8 cellular contexts compared by ENCODE assay signal in genomic region chr5:321233-321725, GRCh38. TPM values are rescaled to one million over a fixed set of nuclear protein-coding genes. Genes with fewer than 3 reads are reported as not detected.
DNase-seq lines count a peak whose midpoint lies in the region; ATAC-seq and TF ChIP-seq lines count a peak whose summit lies in the region.

Gene AHRR, plus strand, starts transcription at chr5:321714. Its CDS starts 22,189 bp downstream, at chr5:343903.

- peak; percentile 21 to 45 (median 31); a peak in 3 of 6 replicates for TF ChIP-seq CTCF in HCT116 (IDR thresholded peaks at IDR 0.05 in 2 of 3, conservative IDR thresholded peaks at IDR 0.05 in 1 of 3; ENCODE audit: borderline replicate concordance in 1 of 3, insufficient read depth in 1 of 3, low read depth in 2 of 3, low read length in 2 of 3)
- TF ChIP-seq CTCF in esophagus squamous epithelium (IDR thresholded peaks at IDR 0.05): peak in 4 of 6 experiments; percentile 17 to 50 (median 23)

- peaks cover 15% of the 10 kb centered on the region for H3K36me3 Mint-ChIP-seq in activated CD4-positive, alpha-beta memory T cell treated with anti-CD3 and anti-CD28 coated beads for 36 hours
- H3K36me3 Mint-ChIP-seq in naive B cell: peaks cover 0 to 11% of the 10 kb centered on the region in 2 donors

- H3K9ac ChIP-seq in HCT116 (ENCODE audit: low read length): peak within 1 kb of the TSS; percentile 72

- peak; percentile 19; the same call in 1 of the 2 replicates for TF ChIP-seq RAD21 in HCT116 (IDR thresholded peaks at IDR 0.05; ENCODE audit: low read depth)

- H3K27me3 Mint-ChIP-seq in activated CD4-positive, alpha-beta memory T cell treated with anti-CD3 and anti-CD28 coated beads for 36 hours: peaks cover 30% of the 10 kb centered on the region
- peaks cover 20 to 51% (median 33%) of the 10 kb centered on the region in 3 donors for H3K27me3 Mint-ChIP-seq in naive B cell

- H3K9me3 ChIP-seq in HCT116 (ENCODE audit: control insufficient read depth in 1 of 2, insufficient read depth in 1 of 2, low read depth in 1 of 2, low read length in 2 of 2) (no peaks in the 10 kb centered on the region), esophagus squamous epithelium (no peaks in the 10 kb centered on the region)

- no peaks in the 10 kb centered on the region for H3K9me3 Mint-ChIP-seq in activated CD4-positive, alpha-beta memory T cell treated with anti-CD3 and anti-CD28 coated beads for 36 hours
- H3K9me3 Mint-ChIP-seq in naive B cell: no peaks in the 10 kb centered on the region

- H3K27me3 ChIP-seq in HCT116 (ENCODE audit: insufficient read depth, low read length) (no peaks in the 10 kb centered on the region), esophagus squamous epithelium (peaks cover 8 to 80% (median 14%) of the 10 kb centered on the region in 4 donors)

- H3K4me1 Mint-ChIP-seq in activated CD4-positive, alpha-beta memory T cell treated with anti-CD3 and anti-CD28 coated beads for 36 hours (ENCODE audit: low read depth): peaks cover 9% of the 10 kb centered on the region
- peaks cover 8 to 26% (median 20%) of the 10 kb centered on the region in 3 donors for H3K4me1 Mint-ChIP-seq in naive B cell

- POLR2A ChIA-PET in HCT116 (lab: Charles Lee): no interaction called here
- POLR2A ChIA-PET in activated CD4-positive, alpha-beta memory T cell treated with anti-CD3 and anti-CD28 coated beads for 36 hours (lab: Charles Lee): interaction anchor here (1.3 to 1.4 kb wide), 2 partner anchors 47 to 50 kb away, joined by 3 to 4 read pairs; partner anchors contain the start of gene PDCD6

- peak within 1 kb of the TSS; percentile 81 for H3K4me2 ChIP-seq in HCT116 (ENCODE audit: low read length)

- H3K79me2 ChIP-seq in HCT116 (ENCODE audit: insufficient read depth, low read length): no peaks in the 10 kb centered on the region

- H2AFZ ChIP-seq in HCT116 (ENCODE audit: low read depth, low read length, poor library complexity, severe bottlenecking): no peak within 1 kb of the TSS

- 0% methylated on average over 1 to 2 of the region's 51 CpGs for WGBS in esophagus squamous epithelium, 2 donors

- H3K4me3 ChIP-seq in HCT116 (replicated peaks in 1 of 2; ENCODE audit: low read depth in 1 of 2, low read length in 2 of 2) (peak within 1 kb of the TSS; percentile 39 to 60), esophagus squamous epithelium (peak within 1 kb of the TSS; percentile 36 to 73 (median 48))

- H3K36me3 ChIP-seq in HCT116 (ENCODE audit: control insufficient read depth in 1 of 2, insufficient read depth in 2 of 2, low read length in 2 of 2) (no peaks in the 10 kb centered on the region), esophagus squamous epithelium (peaks cover 0 to 11% (median 4%) of the 10 kb centered on the region in 3 donors)

- H3K4me1 ChIP-seq in HCT116 (ENCODE audit: control insufficient read depth in 1 of 2, insufficient read depth in 2 of 2, low read length in 2 of 2) (peaks cover 17 to 58% of the 10 kb centered on the region in 2 experiments), esophagus squamous epithelium (peaks cover 18 to 47% (median 18%) of the 10 kb centered on the region in 3 donors)

- BruUV-seq in HCT116 (replicated peaks; lab: Mats Ljungman, UMichigan): no TSS peak

- peak; percentile 70 for ATAC-seq in HCT116
- peak; percentile 29 to 49 for ATAC-seq in naive B cell (ENCODE audit: low read depth in 2 of 2)
- ATAC-seq in GM18858 (IDR thresholded peaks at IDR 0.05; ENCODE audit: unreplicated experiment): no peak

- DNase-seq in activated CD4-positive, alpha-beta T cell treated with anti-CD3 and anti-CD28 coated beads for 48 hours: peak; percentile 66
- DNase-seq in activated CD4-positive, alpha-beta T cell treated with anti-CD3 and anti-CD28 coated beads, Interleukin-2, amount 50 U/mL, for 1 hour: no peak
- DNase-seq in HCT116 (ENCODE audit: low read depth, low spot score): no peak
- peak; percentile 40 for DNase-seq in NCI-H128 (lab: John Stamatoyannopoulos, UW; ENCODE audit: unreplicated experiment)
- peak; percentile 71 for DNase-seq in activated CD4-positive, alpha-beta memory T cell treated with anti-CD3 and anti-CD28 coated beads for 36 hours
- DNase-seq in esophagus squamous epithelium (lab: John Stamatoyannopoulos, UW): no peak
- no peak for DNase-seq in naive B cell

- RAD21 ChIA-PET in HCT116 (lab: Charles Lee; ENCODE audit: low non-redundant PET in 1 of 2, low total read pairs in 2 of 2, uncharacterized antibody in 2 of 2, unreplicated experiment in 2 of 2): no interaction called here

- H4K20me1 ChIP-seq in HCT116 (ENCODE audit: insufficient read depth): no peaks in the 10 kb centered on the region

- H3K27ac ChIP-seq in HCT116 (ENCODE audit: low read depth, low read length) (no peak within 1 kb of the TSS; the same call in 1 of the 2 replicates), esophagus squamous epithelium (peak within 1 kb of the TSS; percentile 21 to 71 (median 48))

- TF ChIP-seq POLR2A in HCT116 (IDR thresholded peaks at IDR 0.05; ENCODE audit: borderline replicate concordance, extremely low read depth, insufficient read depth, insufficient read length): no peak
- no peak for TF ChIP-seq POLR2A in esophagus squamous epithelium (IDR thresholded peaks at IDR 0.05)

- CTCF ChIA-PET in HCT116 (lab: Charles Lee): interaction anchor here (2.2 kb wide), 1 partner anchor 16 kb away, joined by 8 read pairs; no protein-coding TSS in a partner anchor
- CTCF ChIA-PET in activated CD4-positive, alpha-beta memory T cell treated with anti-CD3 and anti-CD28 coated beads for 36 hours (lab: Charles Lee): interaction anchor here (1.0 to 2.3 kb wide), 6 partner anchors 8 to 133 kb away, joined by 3 to 14 read pairs (median 4); no protein-coding TSS in a partner anchor

- intact Hi-C loops in HCT116 (cut with micrococcal nuclease): no loop called here
- intact Hi-C loops in activated CD4-positive, alpha-beta memory T cell treated with anti-CD3 and anti-CD28 coated beads for 36 hours (cut with micrococcal nuclease): loop anchor here (1.0 kb wide), 1 partner anchor 13 kb away; no protein-coding TSS in a partner anchor
- intact Hi-C loops in esophagus squamous epithelium (cut with DNase I): no loop called here

- no peak within 1 kb of the TSS for H3K27ac Mint-ChIP-seq in activated CD4-positive, alpha-beta memory T cell treated with anti-CD3 and anti-CD28 coated beads for 36 hours
- no peak within 1 kb of the TSS for H3K27ac Mint-ChIP-seq in naive B cell

- no peaks in the 10 kb centered on the region for H3K9me2 ChIP-seq in HCT116 (ENCODE audit: insufficient read depth)

- peak within 1 kb of the TSS; percentile 69 for H3K4me3 Mint-ChIP-seq in activated CD4-positive, alpha-beta memory T cell treated with anti-CD3 and anti-CD28 coated beads for 36 hours
- H3K4me3 Mint-ChIP-seq in naive B cell: peak within 1 kb of the TSS; percentile 60 to 85 (median 70)

TF ChIP-seq in HCT116, 20 proteins besides CTCF, POLR2A, EP300 and RAD21:
- TF ChIP-seq MAX (IDR thresholded peaks at IDR 0.05): 0 out of 2 replicates have a peak, but pooled peaks have one; percentile 18
- peak; percentile 23 for TF ChIP-seq YY1 (IDR thresholded peaks at IDR 0.05; ENCODE audit: extremely low read depth, insufficient replicate concordance, low read depth, low read length)
- TF ChIP-seq REST (IDR thresholded peaks at IDR 0.05; ENCODE audit: low read depth): no peak
TF ChIP-seq in HCT116: peak in this region for 2.

RNA-seq across cellular contexts. Expression of gene AHRR, which starts in this region (rescaled TPM):
- total RNA-seq in HCT116 (2021; ENCODE audit: unreplicated experiment) (12.7 TPM), esophagus squamous epithelium (1 to 10 TPM in 3 of 4 donors, under 1 TPM in 1; 0.66 to 1.5 (median 1.1) TPM)
- polyA plus RNA-seq in HCT116 (2012): 2.5 and 3.2 TPM in 2 replicates
- total RNA-seq in activated CD4-positive, alpha-beta memory T cell treated with anti-CD3 and anti-CD28 coated beads for 36 hours: 10 to 100 TPM; 16.7 to 16.8 TPM
- under 1 TPM in 1 of 6 donors, not detected in 5; 0.09 TPM for polyA plus RNA-seq in naive B cell (ENCODE audit: low read depth in 6 of 6)

Comparison
In these comparisons a context has a peak if more than half of its experiments do, and no peak if none do; other contexts are left out.
1. DNase-seq: peak in activated CD4-positive, alpha-beta T cell treated with anti-CD3 and anti-CD28 coated beads for 48 hours (single experiment), NCI-H128 (single experiment) and activated CD4-positive, alpha-beta memory T cell treated with anti-CD3 and anti-CD28 coated beads for 36 hours (single experiment); none in activated CD4-positive, alpha-beta T cell treated with anti-CD3 and anti-CD28 coated beads, Interleukin-2, amount 50 U/mL, for 1 hour (single experiment), HCT116 (single experiment), esophagus squamous epithelium (single experiment) and naive B cell (single experiment).
2. Peak in ATAC-seq in naive B cell; RNA of the gene not detected or under 1 TPM.